Comparison of ENCODE assay signal across 1 cellular context in genomic region chr21:38623552-38623951, GRCh38.
TF ChIP-seq lines count a peak whose summit lies in the region.

No MANE protein-coding gene starts in this region.

TF ChIP-seq in H1, 55 proteins besides CTCF, POLR2A, EP300 and RAD21 (continued from another document):
- TF ChIP-seq CHD7 (IDR thresholded peaks at IDR 0.05; ENCODE audit: insufficient replicate concordance, low read length) (no peak), TBP (IDR thresholded peaks at IDR 0.05; ENCODE audit: low read depth, low read length) (no peak), YY1 (IDR thresholded peaks at IDR 0.05; ENCODE audit: low read depth, low read length) (no peak), CBX8 (IDR thresholded peaks at IDR 0.05; ENCODE audit: borderline replicate concordance, low read depth, low read length) (no peak), CBX5 (IDR thresholded peaks at IDR 0.05; ENCODE audit: low read depth, low read length) (no peak), NRF1 (IDR thresholded peaks at IDR 0.05; ENCODE audit: low read depth, low read length) (no peak)
